In the genomic region with DNA sequence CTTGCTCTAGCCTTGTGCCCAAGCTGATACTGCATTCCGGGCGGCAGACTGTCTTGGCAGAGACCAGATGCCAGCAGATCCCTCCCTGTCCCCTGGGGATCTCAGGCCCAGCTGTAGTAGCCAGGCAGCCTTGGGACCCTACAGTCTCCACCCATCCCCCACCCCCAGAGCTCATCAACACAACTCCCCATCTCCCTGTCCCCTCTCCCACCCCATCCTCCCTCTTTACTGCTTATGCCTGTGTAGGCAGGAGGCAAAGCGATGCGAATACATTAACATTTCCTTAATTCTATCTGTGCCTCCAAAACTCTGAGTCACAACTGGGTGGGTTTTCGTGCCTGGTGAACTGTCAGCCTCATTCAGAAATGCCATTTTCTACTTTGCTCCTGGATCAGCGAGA, we compare ENCODE assay signal across 14 cellular contexts.
DNase-seq lines count a peak whose midpoint lies in the region; TF ChIP-seq lines count a peak whose summit lies in the region.
"Had no signal": no experiment of that assay in that cellular context is flagged by ENCODE, and none has a peak within 500 bp of the region (broad histone marks: within the 10 kb centered on the region; RNA-seq: fewer than 3 reads in every experiment).

No MANE protein-coding gene starts in this region.

- DNase-seq in DMS79 (lab: John Stamatoyannopoulos, UW) (peak; percentile 20), NCI-H2171 treated with DMSO at 0.1 percent for 48 hours (lab: John Stamatoyannopoulos, UW) (peak; percentile 91), caudate nucleus (lab: John Stamatoyannopoulos, UW) (peak in 35 of 61 donors; percentile 13 to 78 (median 52)), neuronal stem cell (ENCODE audit: low spot score) (no peak), spleen (no peak), smooth muscle cell (lab: John Stamatoyannopoulos, UW; ENCODE audit: unreplicated experiment) (no peak), germinal center (ENCODE audit: low spot score) (no peak)
- DNase-seq in NK-92 treated with Interleukin-12 subunit alpha and Interleukin-12 subunit beta, amount 100 ng/mL, for 24 hours (lab: John Stamatoyannopoulos, UW), result no peak
- DNase-seq: CD4-positive, alpha-beta memory T cell; KG1; MM.1S; NCI-H1105; NCI-H187 treated with DMSO at 0.1 percent for 48 hours; SIG-M5 had no signal

- H3K14ac ChIP-seq in neuronal stem cell (ENCODE audit: low read length), result no peak overlapping the region

- no peak overlapping the region for H2BK12ac ChIP-seq in neuronal stem cell (ENCODE audit: low read length)

- intact Hi-C loops in spleen (cut with DNase I; ENCODE audit: low total_unique reads), result no loop called here

- H3K4me2 ChIP-seq in neuronal stem cell (ENCODE audit: insufficient read depth, low read length, poor library complexity, severe bottlenecking) (no peak overlapping the region), smooth muscle cell (no peak overlapping the region)

- H3K4me3 ChIP-seq in neuronal stem cell (ENCODE audit: low read length in 2 of 2) (no peak overlapping the region), spleen (no peak overlapping the region), smooth muscle cell (no peak overlapping the region)

- H2AK5ac ChIP-seq in neuronal stem cell (ENCODE audit: low read depth, low read length), result peak overlapping the region; percentile 2

- no peaks in the 10 kb centered on the region for H3K79me2 ChIP-seq in smooth muscle cell (ENCODE audit: low read depth)

- H4K20me1 ChIP-seq in smooth muscle cell (ENCODE audit: low read depth), result no peaks in the 10 kb centered on the region

- no peak overlapping the region for H3K4ac ChIP-seq in neuronal stem cell (ENCODE audit: low read length)

- TF ChIP-seq POLR2A in spleen (IDR thresholded peaks at IDR 0.05), result no peak

- H3K36me3 ChIP-seq in neuronal stem cell (replicated peaks in 1 of 2; ENCODE audit: control insufficient read depth in 2 of 2, insufficient read depth in 2 of 2, low read length in 2 of 2), result no peaks in the 10 kb centered on the region
- H3K36me3 ChIP-seq in spleen, result no peaks in the 10 kb centered on the region
- H3K36me3 ChIP-seq in smooth muscle cell (ENCODE audit: low read depth), result no peaks in the 10 kb centered on the region

- H2AFZ ChIP-seq in neuronal stem cell (ENCODE audit: low read length), result no peak overlapping the region
- H2AFZ ChIP-seq in smooth muscle cell (ENCODE audit: low read depth), result no peak overlapping the region

- no peak overlapping the region for H2BK15ac ChIP-seq in neuronal stem cell (ENCODE audit: low read length)

- no peak overlapping the region for H2BK5ac ChIP-seq in neuronal stem cell (ENCODE audit: low read length)

- no peaks in the 10 kb centered on the region for H3K79me1 ChIP-seq in neuronal stem cell (ENCODE audit: low read depth, low read length)

- H3F3A ChIP-seq in smooth muscle cell (ENCODE audit: low read depth), result no peaks in the 10 kb centered on the region

- H3K4me1 ChIP-seq in neuronal stem cell (ENCODE audit: control insufficient read depth in 2 of 2, insufficient read depth in 1 of 2, low read depth in 1 of 2, low read length in 2 of 2), result peaks cover 1 to 7% of the 10 kb centered on the region in 2 donors
- H3K4me1 ChIP-seq in spleen, result no peaks in the 10 kb centered on the region
- no peaks in the 10 kb centered on the region for H3K4me1 ChIP-seq in smooth muscle cell (ENCODE audit: low read depth)

- H3K9me3 ChIP-seq in neuronal stem cell (replicated peaks in 1 of 2; ENCODE audit: control insufficient read depth in 2 of 2, insufficient read depth in 1 of 2, low read depth in 1 of 2, low read length in 2 of 2), result no peaks in the 10 kb centered on the region
- H3K9me3 ChIP-seq in spleen, result no peaks in the 10 kb centered on the region
- no peaks in the 10 kb centered on the region for H3K9me3 ChIP-seq in smooth muscle cell (replicated peaks; ENCODE audit: low read depth)

- H4K8ac ChIP-seq in neuronal stem cell (ENCODE audit: low read depth, low read length), result no peak overlapping the region

- H3K9ac ChIP-seq in neuronal stem cell (ENCODE audit: low read depth, low read length, poor library complexity) (peak overlapping the region; percentile 66), smooth muscle cell (ENCODE audit: low read depth) (no peak overlapping the region)

- peak overlapping the region; percentile 54 for H3K27ac ChIP-seq in caudate nucleus (ENCODE audit: low read depth, low read length)
- H3K27ac ChIP-seq in neuronal stem cell (replicated peaks; ENCODE audit: low read length), result no peak overlapping the region
- H3K27ac ChIP-seq in spleen, result no peak overlapping the region
- no peak overlapping the region for H3K27ac ChIP-seq in smooth muscle cell (ENCODE audit: low read depth)

- H3K27me3 ChIP-seq in neuronal stem cell (ENCODE audit: control insufficient read depth in 3 of 3, insufficient read depth in 3 of 3, low read depth in 1 of 3, low read length in 3 of 3), result peaks cover 0 to 3% (median 0%) of the 10 kb centered on the region in 3 experiments
- H3K27me3 ChIP-seq in spleen (replicated peaks in 1 of 7), result peaks cover 0 to 22% (median 0%) of the 10 kb centered on the region in 7 donors
- peaks cover 3% of the 10 kb centered on the region for H3K27me3 ChIP-seq in smooth muscle cell (ENCODE audit: low read depth)

- WGBS in neuronal stem cell (ENCODE audit: extremely low coverage in 2 of 2, insufficient read length in 2 of 2, insufficient replicate concordance in 1 of 2), 2 donors, result no CpG with 5 or more reads among the region's 6 CpGs
- 70 to 77% (median 73%) methylated on average over 6 of the region's 6 CpGs for WGBS in spleen, 5 donors
- WGBS in smooth muscle cell (ENCODE audit: low lambda C conversion rate), result 53% methylated on average over 5 of the region's 6 CpGs

- H3K18ac ChIP-seq in neuronal stem cell (ENCODE audit: low read length), result peak overlapping the region; percentile 39

- no peak overlapping the region for H2BK120ac ChIP-seq in neuronal stem cell (ENCODE audit: low read depth, low read length)

- H3K23ac ChIP-seq in neuronal stem cell (ENCODE audit: low read depth, low read length, poor library complexity), result peak overlapping the region; percentile 40

- TF ChIP-seq CTCF in spleen (IDR thresholded peaks at IDR 0.05 in 8 of 11, conservative IDR thresholded peaks at IDR 0.05 in 3 of 11), result no peak
- TF ChIP-seq CTCF in smooth muscle cell (IDR thresholded peaks at IDR 0.05; ENCODE audit: borderline replicate concordance, insufficient read depth, poor library complexity, severe bottlenecking), result no peak

- no peak overlapping the region for H4K91ac ChIP-seq in neuronal stem cell (ENCODE audit: low read depth, low read length, poor library complexity)

Comparison
In these comparisons a context has a peak if more than half of its experiments do, and no peak if none do; other contexts are left out.
1. DNase-seq: peak in DMS79 (single experiment), NCI-H2171 treated with DMSO at 0.1 percent for 48 hours (single experiment) and caudate nucleus (35 of 61); none in neuronal stem cell (single experiment), spleen (single experiment), NK-92 treated with Interleukin-12 subunit alpha and Interleukin-12 subunit beta, amount 100 ng/mL, for 24 hours (single experiment), smooth muscle cell (single experiment) and germinal center (single experiment).